ENCODE assay signal across 8 cellular contexts in the genomic region with DNA sequence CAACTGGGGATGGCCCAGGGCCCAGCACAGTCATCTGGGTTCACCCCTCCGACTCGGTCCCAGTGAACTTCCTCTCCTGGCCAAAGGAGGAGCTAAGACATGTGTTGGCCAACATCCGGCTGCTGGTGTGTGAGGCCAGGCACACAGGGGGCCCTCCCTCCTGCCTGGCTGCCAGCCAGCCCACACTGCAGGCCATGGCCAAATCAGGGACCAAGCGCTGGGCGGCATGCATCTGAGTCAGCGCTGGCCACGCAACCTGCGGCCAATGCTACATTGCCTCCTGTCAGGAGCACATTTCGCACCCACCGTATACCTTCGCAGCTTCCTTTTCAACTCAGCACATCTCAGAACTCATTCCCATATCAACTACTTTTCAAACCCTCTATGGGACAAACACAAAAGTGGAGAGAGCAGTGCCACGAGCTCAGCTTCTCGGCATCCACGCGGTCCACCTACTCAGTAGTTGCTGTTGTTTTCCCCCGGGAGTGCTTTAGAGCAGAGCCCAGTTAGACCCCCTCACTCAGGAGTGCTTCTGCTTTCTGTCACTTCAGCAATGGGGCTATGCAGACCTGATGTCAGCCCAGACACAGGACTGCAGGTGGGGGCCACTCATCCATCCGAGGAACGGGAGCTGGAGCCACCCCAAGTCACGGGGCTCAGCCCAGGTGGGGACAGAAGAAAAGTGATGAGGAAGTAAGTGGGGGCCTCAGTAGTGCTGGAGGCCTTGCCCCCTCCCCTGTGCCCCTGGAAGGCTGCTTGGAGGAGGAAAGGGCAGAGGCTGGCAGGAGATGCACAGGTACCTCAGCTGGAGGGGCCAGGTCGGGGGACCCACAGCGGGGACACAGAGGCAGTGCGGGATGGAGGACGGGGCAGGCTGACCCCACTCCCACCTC. TPM values are rescaled to one million over a fixed set of nuclear protein-coding genes. Genes with fewer than 3 reads are reported as not detected.
DNase-seq lines count a peak whose midpoint lies in the region; ATAC-seq and TF ChIP-seq lines count a peak whose summit lies in the region.

No MANE protein-coding gene starts in this region.

- no peaks in the 10 kb centered on the region for H3K9me3 ChIP-seq in OCI-LY7 (ENCODE audit: low read length)
- H3K9me3 ChIP-seq in ascending aorta: no peaks in the 10 kb centered on the region

- DNase-seq in AG10803 (ENCODE audit: low read depth): peak; percentile 93
- peak; percentile 69 for DNase-seq in OCI-LY7 (ENCODE audit: low spot score)
- peak; percentile 90 to 98 for DNase-seq in ascending aorta (ENCODE audit: low spot score in 2 of 2)
- peak; percentile 96 for DNase-seq in hepatic stellate cell (ENCODE audit: low spot score)
- peak; percentile 91 for DNase-seq in sciatic nerve (ENCODE audit: low spot score)

- no peaks in the 10 kb centered on the region for H3K9me2 ChIP-seq in OCI-LY7 (ENCODE audit: insufficient read depth, low read length)

- TF ChIP-seq CTCF in AG10803 (conservative IDR thresholded peaks at IDR 0.05; ENCODE audit: low read length) (peak; percentile 52), OCI-LY7 (conservative IDR thresholded peaks at IDR 0.05; ENCODE audit: low read length) (peak; percentile 48), ascending aorta (IDR thresholded peaks at IDR 0.05) (peak; percentile 51 to 52 (median 51))

- H3K4me1 ChIP-seq in OCI-LY7 (ENCODE audit: insufficient read depth, low read length, poor library complexity, severe bottlenecking) (peaks cover 12% of the 10 kb centered on the region), ascending aorta (peaks cover 0 to 22% of the 10 kb centered on the region in 2 donors)

- POLR2A ChIA-PET in OCI-LY7 (lab: Charles Lee): no interaction called here

- H2AFZ ChIP-seq in OCI-LY7 (ENCODE audit: low read length): no peak overlapping the region

- H3K4me2 ChIP-seq in OCI-LY7 (ENCODE audit: low read length): peak overlapping the region; percentile 28; the same call in 1 of the 2 replicates

- no peaks in the 10 kb centered on the region for H3K27me3 ChIP-seq in ascending aorta

- H3K4me3 ChIP-seq in AG10803 (ENCODE audit: low read length): no peak overlapping the region
- H3K4me3 ChIP-seq in OCI-LY7 (ENCODE audit: low read depth, low read length, poor library complexity, severe bottlenecking): no peak overlapping the region
- H3K4me3 ChIP-seq in ascending aorta: peak overlapping the region in 1 of 2 donors; percentile 1

- H4K20me1 ChIP-seq in OCI-LY7 (ENCODE audit: insufficient read depth, low read length): no peaks in the 10 kb centered on the region

- BruUV-seq in OCI-LY7 (replicated peaks; lab: Mats Ljungman, UMichigan): no TSS peak

- intact Hi-C loops in OCI-LY7 (cut with micrococcal nuclease; ENCODE audit: unreplicated experiment) (no loop called here), ascending aorta (cut with DNase I) (loop anchor here (2.0 to 10.0 kb wide), 2 partner anchors 21 to 445 kb away; partner anchors contain the start of gene IPPK), sciatic nerve (cut with DNase I) (loop anchor here (10.0 kb wide), 1 partner anchor 185 kb away; no protein-coding TSS in a partner anchor)

- CTCF ChIA-PET in OCI-LY7 (lab: Charles Lee; ENCODE audit: unreplicated experiment): no interaction called here

- H3K27ac ChIP-seq in OCI-LY7 (ENCODE audit: low read depth, low read length, poor library complexity, severe bottlenecking) (peak overlapping the region; percentile 14), ascending aorta (peak overlapping the region; percentile 67 to 72)

- H3K79me2 ChIP-seq in OCI-LY7 (ENCODE audit: insufficient read depth, low read depth, low read length): no peaks in the 10 kb centered on the region

- no peaks in the 10 kb centered on the region for H3K36me3 ChIP-seq in OCI-LY7 (ENCODE audit: insufficient read depth, low read length)
- peaks cover 37 to 38% of the 10 kb centered on the region in 2 donors for H3K36me3 ChIP-seq in ascending aorta

- ATAC-seq in GM18520 (IDR thresholded peaks at IDR 0.05; ENCODE audit: unreplicated experiment) (peak; percentile 71), HG02943 (IDR thresholded peaks at IDR 0.05; ENCODE audit: low read depth, unreplicated experiment) (peak; percentile 84), sciatic nerve (peak; percentile 87), HG02970 (IDR thresholded peaks at IDR 0.05; ENCODE audit: low FRiP score, unreplicated experiment) (no peak)

RNA-seq across cellular contexts. Expression of gene NINJ1, which starts 13.9 kb away (rescaled TPM):
- total RNA-seq in OCI-LY7 (2014; rRNA removed; shearing (Covaris generic)): 6.2 and 13.3 TPM in 2 replicates
- 18.1 and 18.3 TPM in 2 replicates for total RNA-seq in OCI-LY7 (2022)
- total RNA-seq in ascending aorta: 156 TPM
- 53.5 TPM for total RNA-seq in sciatic nerve

RNA-seq across cellular contexts. Expression of gene CARD19, which starts 24.2 kb away (rescaled TPM):
- 18.4 and 26.8 TPM in 2 replicates for total RNA-seq in OCI-LY7 (2014; rRNA removed; shearing (Covaris generic))
- 13.4 and 15.8 TPM in 2 replicates for total RNA-seq in OCI-LY7 (2022)
- 212 TPM for total RNA-seq in ascending aorta
- 36.6 TPM for total RNA-seq in sciatic nerve
